Comparison of ENCODE assay signal across 8 cellular contexts in the genomic region with DNA sequence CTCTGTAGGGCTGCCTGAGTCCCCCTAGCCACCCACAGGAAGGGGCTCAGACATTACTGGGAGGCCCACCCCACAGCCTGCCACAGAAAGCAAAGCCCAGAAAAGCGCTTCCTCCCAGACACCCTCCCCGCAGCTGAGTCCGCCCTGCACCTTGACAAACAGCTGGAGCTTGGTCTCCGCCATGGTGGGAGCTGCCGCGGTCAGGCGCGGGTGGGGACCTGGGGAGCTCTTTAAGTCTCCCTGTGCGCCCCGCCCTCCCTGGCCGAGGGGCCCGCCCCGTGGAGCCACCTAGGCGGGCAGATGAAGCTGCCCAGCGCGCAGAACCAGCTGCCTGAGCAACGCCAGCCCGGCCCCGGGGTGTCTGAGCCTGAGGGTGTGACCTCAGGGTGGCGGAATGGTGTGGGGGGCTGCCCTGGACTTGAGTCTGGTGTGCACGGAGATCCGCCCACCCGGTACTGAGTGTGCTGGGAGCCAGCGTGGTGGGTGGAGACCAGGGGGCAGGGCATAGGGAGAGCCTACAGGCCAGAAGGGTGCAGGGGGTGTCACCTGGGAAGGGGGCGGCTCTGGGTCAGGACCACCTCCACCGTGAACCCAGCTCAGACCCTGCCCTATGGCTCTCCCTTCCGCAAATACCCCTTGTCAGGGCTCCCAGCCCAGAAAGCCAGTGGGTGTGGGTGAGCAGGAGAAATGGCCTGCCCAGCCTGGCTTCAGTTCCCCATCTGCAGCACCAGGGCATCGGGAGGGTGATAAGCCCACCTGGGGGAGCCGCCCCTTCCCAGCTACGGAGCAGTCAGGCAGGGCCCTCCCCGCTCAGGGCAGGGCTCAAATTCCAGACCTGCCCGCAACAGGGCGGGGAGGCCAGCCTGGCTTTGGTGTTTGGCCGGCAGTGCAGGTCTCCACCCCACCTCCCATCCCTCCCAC. TPM values are rescaled to one million over a fixed set of nuclear protein-coding genes. Genes with fewer than 3 reads are reported as not detected.
DNase-seq lines count a peak whose midpoint lies in the region; ATAC-seq and TF ChIP-seq lines count a peak whose summit lies in the region.

CLIC3 (minus strand) TSS at position 208 of the 921 bp plus-strand sequence; CDS start at position 183, 25 bp downstream.

- WGBS in tibial nerve, 2 donors, result 21 to 32% methylated on average over 22 to 28 of the region's 34 CpGs

- no peak for ATAC-seq in activated T-helper 17 cell treated with anti-CD3 and anti-CD28 coated beads, Interleukin-2, amount 50 U/mL, for 72 hours (replicated peaks)
- ATAC-seq in left lobe of liver (peak; percentile 31), GM18870 (IDR thresholded peaks at IDR 0.05; ENCODE audit: unreplicated experiment) (no peak)

- H3K4me3 ChIP-seq in tibial nerve, result peak within 1 kb of the TSS; percentile 1 to 38 (median 26)

- peaks cover 21% of the 10 kb centered on the region for H3K4me1 Mint-ChIP-seq in activated T-helper 17 cell treated with anti-CD3 and anti-CD28 coated beads, Interleukin-2, amount 50 U/mL, for 72 hours

- peak within 1 kb of the TSS; percentile 52 to 89 (median 70) for H3K27ac ChIP-seq in tibial nerve

- no peak for TF ChIP-seq POLR2A in tibial nerve (IDR thresholded peaks at IDR 0.05)

- no peaks in the 10 kb centered on the region for H3K9me3 ChIP-seq in tibial nerve

- peaks cover 0 to 15% (median 0%) of the 10 kb centered on the region in 3 donors for H3K36me3 ChIP-seq in tibial nerve

- no peaks in the 10 kb centered on the region for H3K27me3 Mint-ChIP-seq in activated T-helper 17 cell treated with anti-CD3 and anti-CD28 coated beads, Interleukin-2, amount 50 U/mL, for 72 hours

- peaks cover 0 to 75% (median 61%) of the 10 kb centered on the region in 4 donors for H3K4me1 ChIP-seq in tibial nerve

- peaks cover 10% of the 10 kb centered on the region for H3K36me3 Mint-ChIP-seq in activated T-helper 17 cell treated with anti-CD3 and anti-CD28 coated beads, Interleukin-2, amount 50 U/mL, for 72 hours (ENCODE audit: low read depth)

- DNase-seq in COR-L47 (lab: John Stamatoyannopoulos, UW) (peak; percentile 46), NAMALWA (ENCODE audit: low spot score) (peak; percentile 36), left lobe of liver (ENCODE audit: low spot score) (no peak), tibial nerve (ENCODE audit: low spot score in 2 of 2) (no peak), NCI-H1694 (lab: John Stamatoyannopoulos, UW) (no peak), GOT3 (lab: John Stamatoyannopoulos, UW) (no peak)

- no peaks in the 10 kb centered on the region for H3K9me3 Mint-ChIP-seq in activated T-helper 17 cell treated with anti-CD3 and anti-CD28 coated beads, Interleukin-2, amount 50 U/mL, for 72 hours

- no peak within 1 kb of the TSS for H3K27ac Mint-ChIP-seq in activated T-helper 17 cell treated with anti-CD3 and anti-CD28 coated beads, Interleukin-2, amount 50 U/mL, for 72 hours

- no peaks in the 10 kb centered on the region for H3K27me3 ChIP-seq in tibial nerve

- peak within 1 kb of the TSS; percentile 65 for H3K4me3 Mint-ChIP-seq in activated T-helper 17 cell treated with anti-CD3 and anti-CD28 coated beads, Interleukin-2, amount 50 U/mL, for 72 hours

- TF ChIP-seq EP300 in tibial nerve (IDR thresholded peaks at IDR 0.05), result no peak

- no peak for TF ChIP-seq CTCF in tibial nerve (IDR thresholded peaks at IDR 0.05)

RNA-seq across cellular contexts. Expression of gene CLIC3, which starts in this region (rescaled TPM):
- total RNA-seq in activated T-helper 17 cell treated with anti-CD3 and anti-CD28 coated beads, Interleukin-2, amount 50 U/mL, for 72 hours, result under 1 TPM in 1 of 2 donors, not detected in 1; 0.26 TPM
- not detected for total RNA-seq in left lobe of liver
- 100 to 1,000 TPM in 1 of 4 donors, 10 to 100 TPM in 2, 1 to 10 TPM in 1; 1.2 to 120 (median 38.0) TPM for total RNA-seq in tibial nerve

Comparison
In these comparisons a context has a peak if more than half of its experiments do, and no peak if none do; other contexts are left out.
1. Peak in ATAC-seq in left lobe of liver; RNA of the gene not detected or under 1 TPM.
2. DNase-seq: peak in COR-L47 (single experiment) and NAMALWA (single experiment); none in left lobe of liver (single experiment), tibial nerve (0 of 2), NCI-H1694 (single experiment) and GOT3 (single experiment).